In the genomic region with DNA sequence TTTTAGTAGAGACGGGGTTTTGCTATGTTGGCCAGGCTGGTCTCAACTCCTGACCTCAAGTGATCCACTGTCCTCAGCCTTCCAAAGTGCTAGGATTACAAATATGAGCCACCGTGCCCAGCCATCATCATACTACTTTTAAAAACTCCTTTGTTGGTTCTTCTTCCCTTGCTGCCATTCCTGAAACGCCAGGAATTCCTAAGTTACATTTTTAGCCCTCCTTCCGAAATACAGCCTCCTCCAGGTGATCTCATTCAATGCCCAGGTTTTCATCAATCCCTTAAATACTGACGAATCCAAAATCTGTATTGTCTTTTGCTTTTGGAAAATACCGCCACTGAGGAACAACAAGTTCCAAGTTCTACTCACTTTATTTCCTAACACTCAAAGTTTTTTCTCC, we compare ENCODE assay signal across 2 cellular contexts.
TF ChIP-seq lines count a peak whose summit lies in the region.

No MANE protein-coding gene starts in this region.

TF ChIP-seq in GM23338, 12 proteins besides CTCF, POLR2A, EP300 and RAD21:
- TF ChIP-seq JUNB (IDR thresholded peaks at IDR 0.05; ENCODE audit: unreplicated experiment) (no peak), ZNF114 (CRISPR knock-in tag; IDR thresholded peaks at IDR 0.05) (no peak), EZH2 (IDR thresholded peaks at IDR 0.05; ENCODE audit: low read depth, unreplicated experiment) (no peak), POLR2AphosphoS5 (IDR thresholded peaks at IDR 0.05; ENCODE audit: low read depth) (no peak), CREB1 (CRISPR knock-in tag; IDR thresholded peaks at IDR 0.05; ENCODE audit: low read depth) (no peak), NANOG (IDR thresholded peaks at IDR 0.05; ENCODE audit: borderline replicate concordance) (no peak), EZH2phosphoT487 (IDR thresholded peaks at IDR 0.05; ENCODE audit: unreplicated experiment) (no peak)
- TF ChIP-seq, protein P1, sequence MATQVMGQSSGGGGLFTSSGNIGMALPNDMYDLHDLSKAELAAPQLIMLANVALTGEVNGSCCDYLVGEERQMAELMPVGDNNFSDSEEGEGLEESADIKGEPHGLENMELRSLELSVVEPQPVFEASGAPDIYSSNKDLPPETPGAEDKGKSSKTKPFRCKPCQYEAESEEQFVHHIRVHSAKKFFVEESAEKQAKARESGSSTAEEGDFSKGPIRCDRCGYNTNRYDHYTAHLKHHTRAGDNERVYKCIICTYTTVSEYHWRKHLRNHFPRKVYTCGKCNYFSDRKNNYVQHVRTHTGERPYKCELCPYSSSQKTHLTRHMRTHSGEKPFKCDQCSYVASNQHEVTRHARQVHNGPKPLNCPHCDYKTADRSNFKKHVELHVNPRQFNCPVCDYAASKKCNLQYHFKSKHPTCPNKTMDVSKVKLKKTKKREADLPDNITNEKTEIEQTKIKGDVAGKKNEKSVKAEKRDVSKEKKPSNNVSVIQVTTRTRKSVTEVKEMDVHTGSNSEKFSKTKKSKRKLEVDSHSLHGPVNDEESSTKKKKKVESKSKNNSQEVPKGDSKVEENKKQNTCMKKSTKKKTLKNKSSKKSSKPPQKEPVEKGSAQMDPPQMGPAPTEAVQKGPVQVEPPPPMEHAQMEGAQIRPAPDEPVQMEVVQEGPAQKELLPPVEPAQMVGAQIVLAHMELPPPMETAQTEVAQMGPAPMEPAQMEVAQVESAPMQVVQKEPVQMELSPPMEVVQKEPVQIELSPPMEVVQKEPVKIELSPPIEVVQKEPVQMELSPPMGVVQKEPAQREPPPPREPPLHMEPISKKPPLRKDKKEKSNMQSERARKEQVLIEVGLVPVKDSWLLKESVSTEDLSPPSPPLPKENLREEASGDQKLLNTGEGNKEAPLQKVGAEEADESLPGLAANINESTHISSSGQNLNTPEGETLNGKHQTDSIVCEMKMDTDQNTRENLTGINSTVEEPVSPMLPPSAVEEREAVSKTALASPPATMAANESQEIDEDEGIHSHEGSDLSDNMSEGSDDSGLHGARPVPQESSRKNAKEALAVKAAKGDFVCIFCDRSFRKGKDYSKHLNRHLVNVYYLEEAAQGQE (IDR thresholded peaks at IDR 0.05; ENCODE audit: unreplicated experiment): no peak
- TF ChIP-seq, protein P2, sequence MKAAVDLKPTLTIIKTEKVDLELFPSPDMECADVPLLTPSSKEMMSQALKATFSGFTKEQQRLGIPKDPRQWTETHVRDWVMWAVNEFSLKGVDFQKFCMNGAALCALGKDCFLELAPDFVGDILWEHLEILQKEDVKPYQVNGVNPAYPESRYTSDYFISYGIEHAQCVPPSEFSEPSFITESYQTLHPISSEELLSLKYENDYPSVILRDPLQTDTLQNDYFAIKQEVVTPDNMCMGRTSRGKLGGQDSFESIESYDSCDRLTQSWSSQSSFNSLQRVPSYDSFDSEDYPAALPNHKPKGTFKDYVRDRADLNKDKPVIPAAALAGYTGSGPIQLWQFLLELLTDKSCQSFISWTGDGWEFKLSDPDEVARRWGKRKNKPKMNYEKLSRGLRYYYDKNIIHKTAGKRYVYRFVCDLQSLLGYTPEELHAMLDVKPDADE (IDR thresholded peaks at IDR 0.05): no peak

TF ChIP-seq in H1, 55 proteins besides CTCF, POLR2A, EP300 and RAD21:
- TF ChIP-seq TEAD4 (IDR thresholded peaks at IDR 0.05; ENCODE audit: low read depth, low read length) (peak; percentile 89), BACH1 (IDR thresholded peaks at IDR 0.05; ENCODE audit: low read length) (no peak)
